Comparison of ENCODE assay signal across 8 cellular contexts in the genomic region with DNA sequence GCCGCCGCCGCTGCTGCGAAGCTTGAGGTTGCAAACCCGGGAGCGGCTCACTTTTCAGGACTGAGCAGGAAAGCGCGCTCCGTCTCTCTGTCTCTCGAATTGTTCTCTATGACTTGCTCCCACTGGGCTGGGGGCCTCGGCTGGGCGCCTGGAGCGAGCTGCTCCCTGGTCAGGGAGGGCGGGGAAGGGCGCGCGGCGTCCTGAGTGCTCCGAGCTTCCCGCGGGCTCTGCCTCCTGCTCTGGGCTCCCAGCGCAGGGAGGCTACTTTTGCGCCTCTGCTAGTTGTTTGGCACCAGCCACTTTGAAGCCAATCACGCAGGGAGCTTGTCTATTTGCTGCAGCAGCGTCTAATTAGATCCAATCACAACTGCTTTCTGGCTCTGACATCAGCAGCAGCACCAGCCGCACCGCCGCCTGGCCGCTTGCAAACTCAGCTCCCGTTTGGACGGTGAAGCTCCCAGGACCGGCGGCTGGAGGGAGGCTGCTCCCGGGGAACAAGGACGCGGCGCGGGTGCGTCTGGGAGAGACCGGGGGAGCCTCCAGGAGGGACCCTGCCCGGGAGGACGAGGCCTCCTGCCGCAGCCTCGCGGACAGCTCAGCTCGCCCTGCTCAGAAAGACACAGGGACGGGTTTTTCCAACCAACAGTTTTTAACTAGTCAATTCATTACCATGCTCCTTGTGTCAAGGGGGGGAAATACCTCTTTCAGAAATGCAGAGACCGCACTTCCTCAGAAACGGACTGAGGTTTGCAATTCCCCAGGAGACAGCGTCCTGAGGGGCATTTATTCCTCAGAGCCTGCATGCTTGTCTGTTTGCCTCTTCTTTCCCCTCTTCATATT. TPM values are rescaled to one million over a fixed set of nuclear protein-coding genes. Genes with fewer than 3 reads are reported as not detected.
DNase-seq lines count a peak whose midpoint lies in the region; ATAC-seq lines count a peak whose summit lies in the region.

Gene ADARB2, minus strand, starts transcription at position 304 of the 840 bp plus-strand sequence.

- no peaks in the 10 kb centered on the region for H3K36me3 Mint-ChIP-seq in activated naive CD8-positive, alpha-beta T cell treated with anti-CD3 and anti-CD28 coated beads, Interleukin-2, amount 10 ng/mL, durations not matched to agents 7 days and 5 days

- peaks cover 70% of the 10 kb centered on the region for H3K27me3 Mint-ChIP-seq in activated naive CD8-positive, alpha-beta T cell treated with anti-CD3 and anti-CD28 coated beads, Interleukin-2, amount 10 ng/mL, durations not matched to agents 7 days and 5 days

- H3K27ac ChIP-seq in substantia nigra (ENCODE audit: low read depth, low read length, poor library complexity, severe bottlenecking): peak within 1 kb of the TSS; percentile 27

- H3K4me3 Mint-ChIP-seq in activated naive CD8-positive, alpha-beta T cell treated with anti-CD3 and anti-CD28 coated beads, Interleukin-2, amount 10 ng/mL, durations not matched to agents 7 days and 5 days: peak within 1 kb of the TSS; percentile 28

- H3K27ac Mint-ChIP-seq in activated naive CD8-positive, alpha-beta T cell treated with anti-CD3 and anti-CD28 coated beads, Interleukin-2, amount 10 ng/mL, durations not matched to agents 7 days and 5 days: no peak within 1 kb of the TSS

- H3K4me1 Mint-ChIP-seq in activated naive CD8-positive, alpha-beta T cell treated with anti-CD3 and anti-CD28 coated beads, Interleukin-2, amount 10 ng/mL, durations not matched to agents 7 days and 5 days: no peaks in the 10 kb centered on the region

- no peaks in the 10 kb centered on the region for H3K9me3 Mint-ChIP-seq in activated naive CD8-positive, alpha-beta T cell treated with anti-CD3 and anti-CD28 coated beads, Interleukin-2, amount 10 ng/mL, durations not matched to agents 7 days and 5 days

- ATAC-seq in activated CD4-positive, CD25-positive, alpha-beta regulatory T cell treated with anti-CD3 and anti-CD28 coated beads, Interleukin-2, amount 50 U/mL, for 24 hours: peak; percentile 32 to 48
- no peak for ATAC-seq in activated naive CD8-positive, alpha-beta T cell treated with anti-CD3 and anti-CD28 coated beads, Interleukin-2, amount 10 ng/mL, durations not matched to agents 7 days and 5 days (ENCODE audit: low read depth)

- POLR2A ChIA-PET in activated naive CD8-positive, alpha-beta T cell treated with anti-CD3 and anti-CD28 coated beads, Interleukin-2, amount 10 ng/mL, durations not matched to agents 7 days and 5 days (lab: Charles Lee): no interaction called here

- no peak for DNase-seq in activated CD4-positive, CD25-positive, alpha-beta regulatory T cell (lab: John Stamatoyannopoulos, UW)
- DNase-seq in H4 (ENCODE audit: low spot score): peak; percentile 63
- peak; percentile 52 for DNase-seq in NCI-H1436 treated with DMSO at 0.1 percent for 48 hours (lab: John Stamatoyannopoulos, UW)
- DNase-seq in activated naive CD8-positive, alpha-beta T cell treated with anti-CD3 and anti-CD28 coated beads, Interleukin-2, amount 10 ng/mL, durations not matched to agents 7 days and 5 days: no peak
- DNase-seq in kidney glomerular epithelial cell (lab: John Stamatoyannopoulos, UW): peak; percentile 2
- peak in 42 of 49 donors; percentile 9 to 89 (median 59) for DNase-seq in substantia nigra (lab: John Stamatoyannopoulos, UW)
- no peak for DNase-seq in cerebellar nuclear complex (lab: John Stamatoyannopoulos, UW)

RNA-seq across cellular contexts. Expression of gene ADARB2, which starts in this region (rescaled TPM):
- 0.21 TPM in 1 of 2 replicates, not detected in the other for total RNA-seq in H4 (2014; rRNA removed; shearing (Covaris generic))
- total RNA-seq in activated naive CD8-positive, alpha-beta T cell treated with anti-CD3 and anti-CD28 coated beads, Interleukin-2, amount 10 ng/mL, durations not matched to agents 7 days and 5 days: under 1 TPM; 0.28 to 0.40 TPM

Comparison
In these comparisons a context has a peak if more than half of its experiments do, and no peak if none do; other contexts are left out.
1. Peak in DNase-seq in H4; RNA of the gene not detected or under 1 TPM.
2. DNase-seq: peak in NCI-H1436 treated with DMSO at 0.1 percent for 48 hours (single experiment), kidney glomerular epithelial cell (single experiment) and substantia nigra (42 of 49); none in activated CD4-positive, CD25-positive, alpha-beta regulatory T cell (0 of 4), activated naive CD8-positive, alpha-beta T cell treated with anti-CD3 and anti-CD28 coated beads, Interleukin-2, amount 10 ng/mL, durations not matched to agents 7 days and 5 days (single experiment) and cerebellar nuclear complex (0 of 2).